Comparison of ENCODE assay signal across 9 cellular contexts in the genomic region with DNA sequence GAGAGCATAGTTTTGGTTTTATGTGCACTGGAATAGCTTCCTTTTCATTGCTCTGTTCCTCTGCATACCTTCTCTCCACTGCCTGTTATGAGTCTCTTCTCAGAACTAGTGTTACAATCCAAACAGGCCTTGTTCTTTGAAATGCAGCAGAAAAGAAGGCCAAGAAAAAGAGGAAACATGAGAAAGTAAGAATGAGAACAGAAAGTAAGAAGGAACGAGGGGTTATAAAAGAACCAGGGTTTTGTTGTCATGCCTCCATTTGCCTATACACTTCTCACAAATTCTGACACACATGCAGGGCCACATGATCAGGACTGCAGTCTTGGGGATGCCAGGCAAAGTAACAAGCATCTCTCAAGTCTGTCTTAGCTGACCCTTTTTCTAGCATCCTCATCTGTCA.
DNase-seq lines count a peak whose midpoint lies in the region; ATAC-seq and TF ChIP-seq lines count a peak whose summit lies in the region.
"Had no signal": no experiment of that assay in that cellular context is flagged by ENCODE, and none has a peak within 500 bp of the region (broad histone marks: within the 10 kb centered on the region; RNA-seq: fewer than 3 reads in every experiment).

No MANE protein-coding gene starts in this region.

- TF ChIP-seq POLR2A in lower leg skin (IDR thresholded peaks at IDR 0.05): no peak

- ATAC-seq in GM21360 (IDR thresholded peaks at IDR 0.05; ENCODE audit: unreplicated experiment): peak; percentile 78
- peak; percentile 68 for ATAC-seq in HG03378 (IDR thresholded peaks at IDR 0.05; ENCODE audit: unreplicated experiment)

- 60 to 67% methylated on average over 1 of the region's 1 CpG for WGBS in lower leg skin, 2 donors

- intact Hi-C loops in lower leg skin (cut with DNase I; ENCODE audit: low total_unique reads): no loop called here

- H3K4me3 ChIP-seq in GM12865 (ENCODE audit: low read depth, low read length): no peak overlapping the region
- H3K4me3 ChIP-seq in fibroblast of the aortic adventitia (ENCODE audit: low read depth, low read length): no peak overlapping the region
- no peak overlapping the region for H3K4me3 ChIP-seq in lower leg skin (ENCODE audit: low read depth, poor library complexity, severe bottlenecking)

- DNase-seq in GM12865 (ENCODE audit: low read depth): peak; percentile 62
- DNase-seq in fibroblast of the aortic adventitia (ENCODE audit: low read depth): peak; percentile 8
- DNase-seq in retina: no peak
- no peak for DNase-seq in LoVo (ENCODE audit: low spot score)
- no peak for DNase-seq in lower leg skin (ENCODE audit: low spot score in 2 of 2)
- DNase-seq in T-helper 9 cell: no peak
- DNase-seq: stimulated activated CD4-positive, alpha-beta T cell treated with anti-CD3 and anti-CD28 coated beads, Interleukin-15, amount 100 ng/mL, for 24 hours had no signal

- TF ChIP-seq CTCF in GM12865 (IDR thresholded peaks at IDR 0.05; ENCODE audit: insufficient read depth, low read depth, low read length, missing control alignments): no peak
- no peak for TF ChIP-seq CTCF in fibroblast of the aortic adventitia (IDR thresholded peaks at IDR 0.05; ENCODE audit: insufficient read depth, low read length)
- TF ChIP-seq CTCF in lower leg skin (IDR thresholded peaks at IDR 0.05): no peak

Comparison
In these comparisons a context has a peak if more than half of its experiments do, and no peak if none do; other contexts are left out.
1. DNase-seq: peak in GM12865 (single experiment) and fibroblast of the aortic adventitia (single experiment); none in retina (single experiment), LoVo (single experiment), lower leg skin (0 of 2) and T-helper 9 cell (single experiment).